In genomic region chr3:75429561-75430220, GRCh38 we compare ENCODE assay signal across 8 cellular contexts.
A peak's percentile ranks its signal among the peaks of the same experiment; 100 is the strongest.
DNase-seq lines count a peak whose midpoint lies in the region; TF ChIP-seq lines count a peak whose summit lies in the region.
"Not testable (repeated sequence)": the region's sequence is repeated elsewhere in the genome, so short reads cannot be mapped to it uniquely, and the experiment has no call there.

No MANE protein-coding gene starts in this region.

- not testable (repeated sequence) for H3K27me3 Mint-ChIP-seq in endodermal cell (ENCODE audit: insufficient read depth)

- TF ChIP-seq POLR2A in tibial nerve (IDR thresholded peaks at IDR 0.05) = not testable (repeated sequence)

- not testable (repeated sequence) for H3K4me2 ChIP-seq in SU-DHL-6 (ENCODE audit: low read depth, low read length, poor library complexity, severe bottlenecking)
- peak overlapping the region; percentile 61 for H3K4me2 ChIP-seq in skeletal muscle satellite cell (ENCODE audit: low read length)

- not testable (repeated sequence) for H2AFZ ChIP-seq in SU-DHL-6 (ENCODE audit: low read depth, low read length, severe bottlenecking)

- H3K27ac ChIP-seq in SU-DHL-6 (ENCODE audit: low read depth, low read length); endodermal cell (ENCODE audit: low read depth, low read length): not testable (repeated sequence)
- peak overlapping the region; percentile 43 for H3K27ac ChIP-seq in layer of hippocampus (ENCODE audit: low read depth, low read length)
- H3K27ac ChIP-seq in tibial nerve = peak overlapping the region in 2 of 4 donors; percentile 41 to 59

- not testable (repeated sequence) for H3K36me3 ChIP-seq in GM06990 (ENCODE audit: control insufficient read depth, insufficient read depth, low read length); SU-DHL-6 (ENCODE audit: low read length); endodermal cell (ENCODE audit: control insufficient read depth, insufficient read depth, low read length)
- H3K36me3 ChIP-seq in skeletal muscle satellite cell (ENCODE audit: insufficient read depth, low read length) (peaks cover 20% of the 10 kb centered on the region), tibial nerve (peaks cover 0 to 52% (median 4%) of the 10 kb centered on the region in 3 donors)

- not testable (repeated sequence) for TF ChIP-seq EP300 in tibial nerve (IDR thresholded peaks at IDR 0.05)

- H3K9me3 Mint-ChIP-seq in endodermal cell = not testable (repeated sequence)

- H3K4me3 ChIP-seq in GM06990 (replicated peaks; ENCODE audit: low read depth, low read length); SU-DHL-6 (ENCODE audit: insufficient read depth, low read length, poor library complexity, severe bottlenecking); endodermal cell (ENCODE audit: low read length); skeletal muscle satellite cell (ENCODE audit: low read length); tibial nerve: not testable (repeated sequence)

- peak overlapping the region; percentile 68 for H3K27ac Mint-ChIP-seq in endodermal cell

- 56 to 71% methylated on average over 5 to 9 of the region's 9 CpGs for WGBS in endodermal cell (ENCODE audit: insufficient coverage in 1 of 2, insufficient read length in 1 of 2), 2 experiments
- 56 to 62% methylated on average over 9 of the region's 9 CpGs for WGBS in tibial nerve, 2 donors

- H3K4me1 ChIP-seq in endodermal cell (ENCODE audit: control insufficient read depth, insufficient read depth, low read length) = not testable (repeated sequence)
- H3K4me1 ChIP-seq in skeletal muscle satellite cell (ENCODE audit: control insufficient read depth, insufficient read depth, low read length) = peaks cover 30% of the 10 kb centered on the region
- peaks cover 0 to 41% (median 3%) of the 10 kb centered on the region in 4 donors for H3K4me1 ChIP-seq in tibial nerve

- peak; percentile 62 for TF ChIP-seq CTCF in GM06990 (IDR thresholded peaks at IDR 0.05; ENCODE audit: insufficient read depth, low read length, poor library complexity, severe bottlenecking)
- TF ChIP-seq CTCF in SU-DHL-6 (IDR thresholded peaks at IDR 0.05; ENCODE audit: insufficient read depth, low read length, poor library complexity, severe bottlenecking) = peak; percentile 32
- TF ChIP-seq CTCF in endodermal cell (conservative IDR thresholded peaks at IDR 0.05) = peak; percentile 90
- TF ChIP-seq CTCF in tibial nerve (IDR thresholded peaks at IDR 0.05) = peak; percentile 55 to 87 (median 78)

- not testable (repeated sequence) for H3K27me3 ChIP-seq in GM06990 (replicated peaks; ENCODE audit: control insufficient read depth, insufficient read depth, low read length); SU-DHL-6 (ENCODE audit: low read length); endodermal cell (ENCODE audit: control insufficient read depth, insufficient read depth, low read length, poor library complexity, severe bottlenecking); layer of hippocampus (ENCODE audit: control insufficient read depth, insufficient read depth, low read length); skeletal muscle satellite cell (ENCODE audit: control insufficient read depth, insufficient read depth, low read length); tibial nerve

- not testable (repeated sequence) for H3K9me3 ChIP-seq in SU-DHL-6 (ENCODE audit: insufficient read depth, low read length); endodermal cell (ENCODE audit: control insufficient read depth, low read length); skeletal muscle satellite cell (replicated peaks; ENCODE audit: low read length); tibial nerve

- H3K9me2 ChIP-seq in SU-DHL-6 (replicated peaks; ENCODE audit: insufficient read depth, low read length) = not testable (repeated sequence)

- not testable (repeated sequence) for H3K9ac ChIP-seq in SU-DHL-6 (ENCODE audit: low read length); endodermal cell (ENCODE audit: extremely low read depth, low read length, poor library complexity, severe bottlenecking)
- peak overlapping the region; percentile 62 for H3K9ac ChIP-seq in skeletal muscle satellite cell (ENCODE audit: low read depth, low read length)

- not testable (repeated sequence) for H4K20me1 ChIP-seq in SU-DHL-6 (ENCODE audit: low read depth, low read length)

- H3K4me3 Mint-ChIP-seq in endodermal cell = not testable (repeated sequence)

- H3K79me2 ChIP-seq in SU-DHL-6 (ENCODE audit: insufficient read depth, low read length) = not testable (repeated sequence)

- DNase-seq in GM06990 (ENCODE audit: extremely low read depth, insufficient read length) = not testable (repeated sequence)
- DNase-seq in NCI-H1105 treated with DMSO at 0.1 percent for 48 hours (lab: John Stamatoyannopoulos, UW) = peak; percentile 10
- peak; percentile 41 to 49 for DNase-seq in activated T-helper 1 cell treated with anti-CD3 and anti-CD28 coated beads, Interleukin-2, amount 50 U/mL, for 16 hours (ENCODE audit: low read depth in 1 of 2, low spot score in 1 of 2)
- DNase-seq in endodermal cell = peak; percentile 92
- DNase-seq in tibial nerve (ENCODE audit: low spot score in 2 of 2) = peak; percentile 64 to 78

- H3F3A ChIP-seq in SU-DHL-6 (ENCODE audit: insufficient read depth) = not testable (repeated sequence)

- peaks cover 34% of the 10 kb centered on the region for H3K36me3 Mint-ChIP-seq in endodermal cell (ENCODE audit: low read depth)

- not testable (repeated sequence) for H3K4me1 Mint-ChIP-seq in endodermal cell

Comparison
In these comparisons a context has a peak if more than half of its experiments do, and no peak if none do; other contexts are left out.
1. CTCF ChIP-seq: peak in every context shown above with its lines; median percentile 90 in endodermal cell; 78 in tibial nerve; 62 in GM06990; 32 in SU-DHL-6.